Comparison of ENCODE assay signal across 12 cellular contexts in genomic region chr11:44633641-44634040, GRCh38.
DNase-seq lines count a peak whose midpoint lies in the region; ATAC-seq and TF ChIP-seq lines count a peak whose summit lies in the region.
"Had no signal": no experiment of that assay in that cellular context is flagged by ENCODE, and none has a peak within 500 bp of the region (broad histone marks: within the 10 kb centered on the region; RNA-seq: fewer than 3 reads in every experiment).

No MANE protein-coding gene starts in this region.

- TF ChIP-seq CTCF in GM12872 (IDR thresholded peaks at IDR 0.05; ENCODE audit: insufficient read depth, low read depth, low read length) (peak; percentile 38; the same call in 2 of the 3 replicates), VCaP (conservative IDR thresholded peaks at IDR 0.05) (peak; percentile 24; the same call in 1 of the 2 replicates), kidney epithelial cell (IDR thresholded peaks at IDR 0.05; ENCODE audit: insufficient read depth, low read length, poor library complexity, severe bottlenecking) (peak; percentile 7)

- ATAC-seq in HG02798 (IDR thresholded peaks at IDR 0.05; ENCODE audit: poor library complexity, unreplicated experiment) (no peak), HG03457 (IDR thresholded peaks at IDR 0.05; ENCODE audit: unreplicated experiment) (no peak)

- no peak overlapping the region for H3K4me3 ChIP-seq in kidney epithelial cell (ENCODE audit: low read depth, low read length)
- H3K4me3 ChIP-seq: thoracic aorta had no signal

- H3K36me3 ChIP-seq in kidney epithelial cell (ENCODE audit: control insufficient read depth, insufficient read depth, low read length): no peaks in the 10 kb centered on the region
- H3K36me3 ChIP-seq: thoracic aorta had no signal

- H3K27ac ChIP-seq in VCaP: no peak overlapping the region
- H3K27ac ChIP-seq: thoracic aorta had no signal

- H3K27me3 ChIP-seq in kidney epithelial cell (ENCODE audit: control insufficient read depth, insufficient read depth, low read length): peaks cover 2% of the 10 kb centered on the region

- DNase-seq in AML-193 (lab: John Stamatoyannopoulos, UW): peak; percentile 8 to 16
- DNase-seq in kidney epithelial cell (ENCODE audit: low read depth): no peak
- DNase-seq in effector CD4-positive, alpha-beta T cell: no peak
- DNase-seq in amygdala (lab: John Stamatoyannopoulos, UW): no peak
- DNase-seq: activated CD4-positive, alpha-beta T cell treated with anti-CD3 and anti-CD28 coated beads for 48 hours; central memory CD4-positive, alpha-beta T cell; stimulated activated CD4-positive, alpha-beta T cell treated with anti-CD3 and anti-CD28 coated beads, Interleukin-4, amount 100 ng/mL, for 24 hours had no signal

Comparison
In these comparisons a context has a peak if more than half of its experiments do, and no peak if none do; other contexts are left out.
1. DNase-seq: peak in AML-193 (2 of 2); none in kidney epithelial cell (single experiment), effector CD4-positive, alpha-beta T cell (single experiment) and amygdala (0 of 56).
2. Peak in every context shown above with its lines, with median percentiles within 50 percentile points of each other: CTCF ChIP-seq.